24 cellular contexts compared by ENCODE assay signal in genomic region chr6:125237764-125238163, GRCh38.
"Had no signal": no experiment of that assay in that cellular context is flagged by ENCODE, and none has a peak within 500 bp of the region (broad histone marks: within the 10 kb centered on the region; RNA-seq: fewer than 3 reads in every experiment).

No MANE protein-coding gene starts in this region.

- H3K9me3 ChIP-seq: ovary, prostate gland, right lobe of liver, thyroid gland had no signal

- H3K27me3 ChIP-seq: neural progenitor cell, ovary, right lobe of liver, stomach, thyroid gland, tibial nerve, upper lobe of left lung, vagina had no signal

- H3K9ac ChIP-seq: neural progenitor cell had no signal

- H3K4me1 ChIP-seq: neural progenitor cell, prostate gland, right lobe of liver, thyroid gland, upper lobe of left lung had no signal

- H3K36me3 ChIP-seq: neural progenitor cell, ovary, prostate gland, right lobe of liver, stomach, thoracic aorta, thyroid gland, tibial nerve, upper lobe of left lung, vagina had no signal

- ATAC-seq: naive thymus-derived CD4-positive, alpha-beta T cell; natural killer cell; right cardiac atrium; right lobe of liver; stimulated activated effector memory CD8-positive, alpha-beta T cell treated with anti-CD3 and anti-CD28 coated beads, Interleukin-12 subunit alpha, Interleukin-12 subunit beta, amount 100 ng/mL, for 72 hours; stimulated activated naive B cell treated with anti-CD40 and anti-IgM and Interleukin-4, amounts not matched to agents 10 μg/mL and 1 μg/mL and 100 μg/mL, for 72 hours had no signal

- H3K4me3 ChIP-seq: neural progenitor cell, ovary, prostate gland, right lobe of liver, skin epidermis, smooth muscle cell, stomach, thoracic aorta, thyroid gland, tibial nerve, upper lobe of left lung, vagina had no signal

- H3K27ac ChIP-seq: neural progenitor cell, ovary, prostate gland, right lobe of liver, skin epidermis, stomach, thoracic aorta, thyroid gland, tibial nerve, upper lobe of left lung, vagina had no signal

- H2AFZ ChIP-seq: neural progenitor cell had no signal

- H3K4me2 ChIP-seq: neural progenitor cell, smooth muscle cell had no signal

- DNase-seq: naive thymus-derived CD4-positive, alpha-beta T cell; natural killer cell; occipital lobe; ovary; right cardiac atrium; right lobe of liver; stimulated activated CD4-positive, alpha-beta T cell treated with anti-CD3 and anti-CD28 coated beads, Interleukin-15, amount 100 ng/mL, for 24 hours; stimulated activated CD4-positive, alpha-beta T cell treated with anti-CD3 and anti-CD28 coated beads, Interleukin-2, amount 100 ng/mL, for 24 hours; stimulated activated CD4-positive, alpha-beta T cell treated with anti-CD3 and anti-CD28 coated beads, Interleukin-2, amount 100 ng/mL, for 48 hours; stimulated activated CD4-positive, alpha-beta T cell treated with anti-CD3 and anti-CD28 coated beads, Interleukin-4, amount 100 ng/mL, for 24 hours; stimulated activated naive B cell treated with anti-CD40 and anti-IgM and Interleukin-4, amounts not matched to agents 10 μg/mL and 1 μg/mL and 100 μg/mL, for 72 hours; stimulated activated naive CD4-positive, alpha-beta T cell treated with Interleukin-2 at 50 U/mL for 16 hours; stomach; thyroid gland; trophoblast cell; upper lobe of left lung had no signal
